8 cellular contexts compared by ENCODE assay signal in genomic region chr19:58400916-58401824, GRCh38. TPM values are rescaled to one million over a fixed set of nuclear protein-coding genes. Genes with fewer than 3 reads are reported as not detected.
DNase-seq lines count a peak whose midpoint lies in the region; ATAC-seq and TF ChIP-seq lines count a peak whose summit lies in the region.

No MANE protein-coding gene starts in this region.

- peaks cover 5 to 20% (median 7%) of the 10 kb centered on the region in 5 donors for H3K27me3 Mint-ChIP-seq in naive thymus-derived CD4-positive, alpha-beta T cell
- H3K27me3 Mint-ChIP-seq in stimulated activated memory B cell treated with anti-CD40 and anti-IgM and Interleukin-4, amounts not matched to agents 10 μg/mL and 1 μg/mL and 100 μg/mL, for 72 hours: peaks cover 22% of the 10 kb centered on the region

- POLR2A ChIA-PET in naive thymus-derived CD4-positive, alpha-beta T cell (lab: Charles Lee): interaction anchor here (0.6 to 2.7 kb wide), 4 partner anchors 8 to 38 kb away, joined by 3 to 16 read pairs (median 4); partner anchors contain the start of genes RPS5 and ZNF497

- peak; percentile 97 for ATAC-seq in GM21825 (IDR thresholded peaks at IDR 0.05; ENCODE audit: unreplicated experiment)
- peak; percentile 97 for ATAC-seq in naive thymus-derived CD4-positive, alpha-beta T cell
- peak; percentile 99 for ATAC-seq in stimulated activated memory B cell treated with anti-CD40 and anti-IgM and Interleukin-4, amounts not matched to agents 10 μg/mL and 1 μg/mL and 100 μg/mL, for 72 hours

- peaks cover 23% of the 10 kb centered on the region for H3K4me1 ChIP-seq in Karpas-422 (ENCODE audit: low read length)
- peaks cover 6 to 13% of the 10 kb centered on the region in 2 donors for H3K4me1 ChIP-seq in naive thymus-derived CD4-positive, alpha-beta T cell (ENCODE audit: control insufficient read depth in 2 of 2, insufficient read depth in 2 of 2, low read length in 2 of 2)

- no peaks in the 10 kb centered on the region for H3K36me3 ChIP-seq in Karpas-422 (ENCODE audit: insufficient read depth, low read length)
- no peaks in the 10 kb centered on the region for H3K36me3 ChIP-seq in naive thymus-derived CD4-positive, alpha-beta T cell (ENCODE audit: control insufficient read depth in 2 of 3, insufficient read depth in 3 of 3, low read length in 3 of 3)

- CTCF ChIA-PET in naive thymus-derived CD4-positive, alpha-beta T cell (lab: Charles Lee): no interaction called here

- H3K4me3 ChIP-seq in Karpas-422 (ENCODE audit: low read length) (peak overlapping the region; percentile 86), fibroblast of mammary gland (ENCODE audit: control insufficient read depth, low read depth, low read length) (peak overlapping the region; percentile 68)
- H3K4me3 ChIP-seq in naive thymus-derived CD4-positive, alpha-beta T cell (ENCODE audit: low read length): peak overlapping the region; percentile 77

- no peaks in the 10 kb centered on the region for H3K9me3 ChIP-seq in Karpas-422 (ENCODE audit: low read length)
- no peaks in the 10 kb centered on the region for H3K9me3 ChIP-seq in naive thymus-derived CD4-positive, alpha-beta T cell (ENCODE audit: control insufficient read depth in 2 of 3, low read length in 3 of 3)

- peak overlapping the region; percentile 86 to 98 (median 94) for H3K4me3 Mint-ChIP-seq in naive thymus-derived CD4-positive, alpha-beta T cell
- H3K4me3 Mint-ChIP-seq in stimulated activated memory B cell treated with anti-CD40 and anti-IgM and Interleukin-4, amounts not matched to agents 10 μg/mL and 1 μg/mL and 100 μg/mL, for 72 hours: peak overlapping the region; percentile 92

- H3K9me3 Mint-ChIP-seq in naive thymus-derived CD4-positive, alpha-beta T cell: peaks cover 0 to 5% (median 0%) of the 10 kb centered on the region in 11 donors
- no peaks in the 10 kb centered on the region for H3K9me3 Mint-ChIP-seq in stimulated activated memory B cell treated with anti-CD40 and anti-IgM and Interleukin-4, amounts not matched to agents 10 μg/mL and 1 μg/mL and 100 μg/mL, for 72 hours

- peaks cover 0 to 4% (median 0%) of the 10 kb centered on the region in 5 donors for H3K36me3 Mint-ChIP-seq in naive thymus-derived CD4-positive, alpha-beta T cell
- H3K36me3 Mint-ChIP-seq in stimulated activated memory B cell treated with anti-CD40 and anti-IgM and Interleukin-4, amounts not matched to agents 10 μg/mL and 1 μg/mL and 100 μg/mL, for 72 hours: no peaks in the 10 kb centered on the region

- H3K27ac ChIP-seq in Karpas-422 (ENCODE audit: low read length): peak overlapping the region; percentile 57
- peak overlapping the region; percentile 91 for H3K27ac ChIP-seq in naive thymus-derived CD4-positive, alpha-beta T cell (ENCODE audit: low read depth, low read length)

- no peak for TF ChIP-seq CTCF in fibroblast of mammary gland (conservative IDR thresholded peaks at IDR 0.05; ENCODE audit: control insufficient read depth, insufficient read depth, low read depth, low read length)

- H3K4me1 Mint-ChIP-seq in naive thymus-derived CD4-positive, alpha-beta T cell: peaks cover 6 to 19% (median 8%) of the 10 kb centered on the region in 7 donors
- peaks cover 19% of the 10 kb centered on the region for H3K4me1 Mint-ChIP-seq in stimulated activated memory B cell treated with anti-CD40 and anti-IgM and Interleukin-4, amounts not matched to agents 10 μg/mL and 1 μg/mL and 100 μg/mL, for 72 hours

- DNase-seq in EH (ENCODE audit: low read depth) (peak; percentile 99), Karpas-422 (peak; percentile 100), RKO (ENCODE audit: low spot score) (peak; percentile 99), fibroblast of mammary gland (ENCODE audit: low read depth) (peak; percentile 99)
- DNase-seq in activated T-helper 1 cell treated with anti-CD3 and anti-CD28 coated beads, Interleukin-2, amount 50 U/mL, for 16 hours (ENCODE audit: low read depth in 1 of 2, low spot score in 1 of 2): peak; percentile 97 to 99
- DNase-seq in naive thymus-derived CD4-positive, alpha-beta T cell: peak; percentile 96 to 100 (median 98)

- H3K4me2 ChIP-seq in Karpas-422 (ENCODE audit: low read depth, low read length, poor library complexity, severe bottlenecking): peak overlapping the region; percentile 95

- H3K27ac Mint-ChIP-seq in naive thymus-derived CD4-positive, alpha-beta T cell: peak overlapping the region; percentile 88 to 97 (median 94)
- H3K27ac Mint-ChIP-seq in stimulated activated memory B cell treated with anti-CD40 and anti-IgM and Interleukin-4, amounts not matched to agents 10 μg/mL and 1 μg/mL and 100 μg/mL, for 72 hours: peak overlapping the region; percentile 78

- no peak overlapping the region for H2AFZ ChIP-seq in Karpas-422 (ENCODE audit: low read length)

- no peaks in the 10 kb centered on the region for H3K27me3 ChIP-seq in Karpas-422 (ENCODE audit: low read length)
- H3K27me3 ChIP-seq in naive thymus-derived CD4-positive, alpha-beta T cell (ENCODE audit: control insufficient read depth in 2 of 2, insufficient read depth in 2 of 2, low read length in 2 of 2): peaks cover 0 to 3% of the 10 kb centered on the region in 2 donors

- peak overlapping the region; percentile 89 for H3K9ac ChIP-seq in Karpas-422 (ENCODE audit: low read length)

- H3K79me2 ChIP-seq in Karpas-422 (ENCODE audit: low read length): peaks cover 19% of the 10 kb centered on the region

- no peaks in the 10 kb centered on the region for H4K20me1 ChIP-seq in Karpas-422 (ENCODE audit: insufficient read depth, low read depth, low read length)

- intact Hi-C loops in naive thymus-derived CD4-positive, alpha-beta T cell (cut with micrococcal nuclease): loop anchor here (1.0 to 10.0 kb wide), 18 partner anchors 14 to 586 kb away; partner anchors contain the start of genes RPS5 (in 2 of the 2), ZNF132 (in 2 of the 2), ZNF324B (in 2 of the 2) and ZNF497 (in 2 of the 2)

- H3K9me2 ChIP-seq in Karpas-422 (replicated peaks; ENCODE audit: insufficient read depth, low read length): no peaks in the 10 kb centered on the region

RNA-seq across cellular contexts. Expression of gene RNF225, which starts 5.7 kb away (rescaled TPM):
- total RNA-seq in Karpas-422 (2014; rRNA removed; shearing (Covaris generic); ENCODE audit: low replicate concordance): 0.90 and 0.97 TPM in 2 replicates
- total RNA-seq in naive thymus-derived CD4-positive, alpha-beta T cell: under 1 TPM in 4 of 5 experiments, not detected in 1; 0.32 to 0.53 (median 0.50) TPM
- polyA plus RNA-seq in naive thymus-derived CD4-positive, alpha-beta T cell: not detected

RNA-seq across cellular contexts. Expression of gene ZNF584, which starts 7.3 kb away (rescaled TPM):
- 21.1 and 31.6 TPM in 2 replicates for total RNA-seq in Karpas-422 (2014; rRNA removed; shearing (Covaris generic); ENCODE audit: low replicate concordance)
- 10 to 100 TPM in 1 of 5 experiments, 1 to 10 TPM in 4; 4.2 to 12.1 (median 8.8) TPM for total RNA-seq in naive thymus-derived CD4-positive, alpha-beta T cell
- 1 to 10 TPM; 6.5 to 7.0 TPM for polyA plus RNA-seq in naive thymus-derived CD4-positive, alpha-beta T cell

RNA-seq across cellular contexts. Expression of gene RPS5, which starts 14.1 kb away (rescaled TPM):
- 6,081 and 7,190 TPM in 2 replicates for total RNA-seq in Karpas-422 (2014; rRNA removed; shearing (Covaris generic); ENCODE audit: low replicate concordance)
- total RNA-seq in naive thymus-derived CD4-positive, alpha-beta T cell: 1,000 to 10,000 TPM in 4 of 5 experiments, 100 to 1,000 TPM in 1; 911 to 1,684 (median 1,502) TPM
- 1,000 to 10,000 TPM; 1,774 to 1,925 TPM for polyA plus RNA-seq in naive thymus-derived CD4-positive, alpha-beta T cell

RNA-seq across cellular contexts. Expression of gene ZNF837, which starts 20.3 kb away (rescaled TPM):
- 0.75 and 2.4 TPM in 2 replicates for total RNA-seq in Karpas-422 (2014; rRNA removed; shearing (Covaris generic); ENCODE audit: low replicate concordance)
- 1 to 10 TPM; 1.4 to 4.3 (median 2.4) TPM for total RNA-seq in naive thymus-derived CD4-positive, alpha-beta T cell
- polyA plus RNA-seq in naive thymus-derived CD4-positive, alpha-beta T cell: 10 to 100 TPM in 1 of 2 donors, 1 to 10 TPM in 1; 6.9 to 15.6 TPM

RNA-seq across cellular contexts. Expression of gene ZNF497, which starts 38.6 kb away (rescaled TPM):
- 1.1 and 3.0 TPM in 2 replicates for total RNA-seq in Karpas-422 (2014; rRNA removed; shearing (Covaris generic); ENCODE audit: low replicate concordance)
- 1 to 10 TPM; 1.0 to 2.7 (median 1.8) TPM for total RNA-seq in naive thymus-derived CD4-positive, alpha-beta T cell
- 1 to 10 TPM; 1.9 to 2.9 TPM for polyA plus RNA-seq in naive thymus-derived CD4-positive, alpha-beta T cell

Comparison
In these comparisons a context has a peak if more than half of its experiments do, and no peak if none do; other contexts are left out.
1. Peak in every context shown above with its lines: DNase-seq, ATAC-seq, H3K4me3 ChIP-seq and H3K27ac ChIP-seq.